2 cellular contexts compared by ENCODE assay signal in the genomic region with DNA sequence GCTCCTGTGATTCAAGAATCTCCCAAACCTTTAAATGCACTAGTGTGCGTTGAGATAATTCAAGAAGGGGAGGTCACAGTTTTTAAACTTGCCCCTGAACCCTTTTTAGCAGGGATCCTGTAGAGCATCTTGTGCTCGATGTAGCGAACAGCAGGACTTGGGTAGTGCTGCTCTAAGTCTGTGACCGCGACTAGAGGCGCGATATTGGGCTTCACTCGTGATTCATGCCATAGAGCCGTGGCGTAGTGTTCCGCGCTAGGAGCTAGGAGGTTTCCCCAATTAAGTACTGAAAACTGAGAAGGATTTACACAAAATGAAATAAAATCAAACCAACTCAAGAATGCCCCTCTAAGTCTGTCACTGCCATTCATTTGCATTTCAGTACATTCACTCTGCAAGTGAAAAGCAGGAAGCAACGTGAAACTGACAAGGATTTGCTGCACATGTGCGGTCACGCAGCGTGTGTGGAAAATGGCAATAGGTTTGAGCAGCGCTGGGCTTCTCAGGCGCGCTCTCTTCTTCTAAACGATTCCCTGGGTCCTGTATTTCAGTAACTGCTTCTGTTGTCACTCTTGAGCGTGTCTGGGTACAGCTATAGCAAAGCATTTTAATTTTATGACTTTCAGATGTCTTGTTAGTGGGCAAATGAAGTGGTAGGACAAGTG.
TF ChIP-seq lines count a peak whose summit lies in the region.

No MANE protein-coding gene starts in this region.

TF ChIP-seq in GM23338, 12 proteins besides CTCF, POLR2A, EP300 and RAD21 (continued from another document):
- TF ChIP-seq, protein P1, sequence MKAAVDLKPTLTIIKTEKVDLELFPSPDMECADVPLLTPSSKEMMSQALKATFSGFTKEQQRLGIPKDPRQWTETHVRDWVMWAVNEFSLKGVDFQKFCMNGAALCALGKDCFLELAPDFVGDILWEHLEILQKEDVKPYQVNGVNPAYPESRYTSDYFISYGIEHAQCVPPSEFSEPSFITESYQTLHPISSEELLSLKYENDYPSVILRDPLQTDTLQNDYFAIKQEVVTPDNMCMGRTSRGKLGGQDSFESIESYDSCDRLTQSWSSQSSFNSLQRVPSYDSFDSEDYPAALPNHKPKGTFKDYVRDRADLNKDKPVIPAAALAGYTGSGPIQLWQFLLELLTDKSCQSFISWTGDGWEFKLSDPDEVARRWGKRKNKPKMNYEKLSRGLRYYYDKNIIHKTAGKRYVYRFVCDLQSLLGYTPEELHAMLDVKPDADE (IDR thresholded peaks at IDR 0.05), result no peak
- no peak for TF ChIP-seq ZNF114 (CRISPR knock-in tag; IDR thresholded peaks at IDR 0.05)
- no peak for TF ChIP-seq ZNF462 (CRISPR knock-in tag; IDR thresholded peaks at IDR 0.05)
- TF ChIP-seq EZH2phosphoT487 (IDR thresholded peaks at IDR 0.05; ENCODE audit: unreplicated experiment), result no peak
- TF ChIP-seq ZNF331 (CRISPR knock-in tag; IDR thresholded peaks at IDR 0.05; ENCODE audit: low read depth), result no peak
- TF ChIP-seq POLR2AphosphoS5 (IDR thresholded peaks at IDR 0.05; ENCODE audit: low read depth), result no peak
- TF ChIP-seq NANOG (IDR thresholded peaks at IDR 0.05; ENCODE audit: borderline replicate concordance), result no peak

TF ChIP-seq in WTC11, 78 proteins besides CTCF, POLR2A, EP300 and RAD21 (continued from another document):
- TF ChIP-seq CDX4 (CRISPR knock-in tag; IDR thresholded peaks at IDR 0.05; ENCODE audit: borderline replicate concordance) (no peak), ZNF671 (CRISPR knock-in tag; IDR thresholded peaks at IDR 0.05) (no peak), NR1H2 (CRISPR knock-in tag; IDR thresholded peaks at IDR 0.05) (no peak), MLX (CRISPR knock-in tag; IDR thresholded peaks at IDR 0.05) (no peak)
